13 cellular contexts compared by ENCODE assay signal in genomic region chr5:112923988-112924387, GRCh38. TPM values are rescaled to one million over a fixed set of nuclear protein-coding genes. Genes with fewer than 3 reads are reported as not detected.
DNase-seq lines count a peak whose midpoint lies in the region; ATAC-seq and TF ChIP-seq lines count a peak whose summit lies in the region.
"Had no signal": no experiment of that assay in that cellular context is flagged by ENCODE, and none has a peak within 500 bp of the region (broad histone marks: within the 10 kb centered on the region; RNA-seq: fewer than 3 reads in every experiment).

No MANE protein-coding gene starts in this region.

- H3K23ac ChIP-seq in neuronal stem cell (ENCODE audit: low read depth, low read length, poor library complexity), result no peak overlapping the region

- no peak for ATAC-seq in CD4-positive, CD25-positive, alpha-beta regulatory T cell (ENCODE audit: low read depth in 2 of 2)
- ATAC-seq in activated B cell treated with CpG ODN at 0.5 μM for 24 hours (ENCODE audit: low read depth) (no peak), left lung (no peak), HG02981 (IDR thresholded peaks at IDR 0.05; ENCODE audit: unreplicated experiment) (no peak)
- no peak for ATAC-seq in naive thymus-derived CD8-positive, alpha-beta T cell

- WGBS in neuronal stem cell (ENCODE audit: extremely low coverage in 2 of 2, insufficient read length in 2 of 2, insufficient replicate concordance in 1 of 2), 2 donors, result no CpG with 5 or more reads among the region's 6 CpGs

- H3K4me1 Mint-ChIP-seq in CD4-positive, CD25-positive, alpha-beta regulatory T cell, result peaks cover 22 to 64% (median 45%) of the 10 kb centered on the region in 4 donors
- peaks cover 79% of the 10 kb centered on the region for H3K4me1 Mint-ChIP-seq in activated B cell treated with CpG ODN at 0.5 μM for 24 hours
- H3K4me1 Mint-ChIP-seq in naive thymus-derived CD8-positive, alpha-beta T cell, result peaks cover 20 to 79% (median 53%) of the 10 kb centered on the region in 4 donors

- H2BK120ac ChIP-seq in neuronal stem cell (ENCODE audit: low read depth, low read length), result no peak overlapping the region

- no peak overlapping the region for H3K9ac ChIP-seq in neuronal stem cell (ENCODE audit: low read depth, low read length, poor library complexity)

- intact Hi-C loops in activated B cell treated with CpG ODN at 0.5 μM for 24 hours (cut with micrococcal nuclease) (loop anchor here (2.0 to 5.0 kb wide), 5 partner anchors 77 to 1412 kb away; partner anchors contain the start of gene STARD4), left lung (cut with DNase I) (no loop called here)

- DNase-seq in CD4-positive, CD25-positive, alpha-beta regulatory T cell, result no peak
- peak; percentile 56 for DNase-seq in GM12865 (ENCODE audit: low read depth)
- no peak for DNase-seq in activated B cell treated with CpG ODN at 0.5 μM for 24 hours
- no peak for DNase-seq in naive thymus-derived CD8-positive, alpha-beta T cell
- no peak for DNase-seq in RPMI8226
- no peak for DNase-seq in left lung
- DNase-seq in neuronal stem cell (ENCODE audit: low spot score), result no peak
- DNase-seq: activated CD8-positive, alpha-beta memory T cell treated with anti-CD3 and anti-CD28 coated beads, Interleukin-2, amount 50 U/mL, for 4 hours; SHP77 treated with DMSO at 0.1 percent for 48 hours; testis had no signal

- H3K4me3 Mint-ChIP-seq in CD4-positive, CD25-positive, alpha-beta regulatory T cell, result peak overlapping the region; percentile 76 to 95 (median 86)
- H3K4me3 Mint-ChIP-seq in activated B cell treated with CpG ODN at 0.5 μM for 24 hours, result peak overlapping the region; percentile 96
- peak overlapping the region; percentile 78 to 97 (median 89) for H3K4me3 Mint-ChIP-seq in naive thymus-derived CD8-positive, alpha-beta T cell

- H2AK5ac ChIP-seq in neuronal stem cell (ENCODE audit: low read depth, low read length), result no peak overlapping the region

- H3K27me3 ChIP-seq in CD4-positive, CD25-positive, alpha-beta regulatory T cell (ENCODE audit: control insufficient read depth, insufficient read depth, low read length), result no peaks in the 10 kb centered on the region
- no peaks in the 10 kb centered on the region for H3K27me3 ChIP-seq in left lung
- H3K27me3 ChIP-seq in neuronal stem cell (ENCODE audit: control insufficient read depth in 3 of 3, insufficient read depth in 3 of 3, low read depth in 1 of 3, low read length in 3 of 3), result peaks cover 0 to 14% (median 11%) of the 10 kb centered on the region in 3 experiments
- H3K27me3 ChIP-seq: testis had no signal

- H3K79me1 ChIP-seq in neuronal stem cell (ENCODE audit: low read depth, low read length), result peaks cover 4% of the 10 kb centered on the region

- H3K4me2 ChIP-seq in neuronal stem cell (ENCODE audit: insufficient read depth, low read length, poor library complexity, severe bottlenecking), result no peak overlapping the region

- H3K36me3 ChIP-seq in CD4-positive, CD25-positive, alpha-beta regulatory T cell (ENCODE audit: control insufficient read depth, insufficient read depth, low read length), result no peaks in the 10 kb centered on the region
- peaks cover 0 to 9% of the 10 kb centered on the region in 2 donors for H3K36me3 ChIP-seq in left lung
- H3K36me3 ChIP-seq in neuronal stem cell (replicated peaks in 1 of 2; ENCODE audit: control insufficient read depth in 2 of 2, insufficient read depth in 2 of 2, low read length in 2 of 2), result peaks cover 0 to 13% of the 10 kb centered on the region in 2 donors
- H3K36me3 ChIP-seq: prostate gland had no signal

- POLR2A ChIA-PET in activated B cell treated with CpG ODN at 0.5 μM for 24 hours (lab: Charles Lee), result interaction anchor here (0.6 to 6.1 kb wide), 4 partner anchors 11 to 63 kb away, joined by 3 to 41 read pairs (median 28); partner anchors contain the start of genes DCP2 and SRP19
- POLR2A ChIA-PET in naive thymus-derived CD8-positive, alpha-beta T cell (lab: Charles Lee), result interaction anchor here (0.8 to 4.5 kb wide), 3 partner anchors 17 to 52 kb away, joined by 3 to 44 read pairs (median 3); partner anchors contain the start of gene DCP2

- no peak overlapping the region for H3K4ac ChIP-seq in neuronal stem cell (ENCODE audit: low read length)

- no peak overlapping the region for H2BK12ac ChIP-seq in neuronal stem cell (ENCODE audit: low read length)

- no peak overlapping the region for H3K14ac ChIP-seq in neuronal stem cell (ENCODE audit: low read length)

- H2AFZ ChIP-seq in neuronal stem cell (ENCODE audit: low read length), result no peak overlapping the region

- no peaks in the 10 kb centered on the region for H3K9me3 ChIP-seq in CD4-positive, CD25-positive, alpha-beta regulatory T cell (ENCODE audit: control insufficient read depth in 2 of 2, low read length in 2 of 2)
- H3K9me3 ChIP-seq in left lung (no peaks in the 10 kb centered on the region), neuronal stem cell (replicated peaks in 1 of 2; ENCODE audit: control insufficient read depth in 2 of 2, insufficient read depth in 1 of 2, low read depth in 1 of 2, low read length in 2 of 2) (no peaks in the 10 kb centered on the region)
- H3K9me3 ChIP-seq: prostate gland, testis had no signal

- H4K91ac ChIP-seq in neuronal stem cell (ENCODE audit: low read depth, low read length, poor library complexity), result no peak overlapping the region

- H4K8ac ChIP-seq in neuronal stem cell (ENCODE audit: low read depth, low read length), result no peak overlapping the region

- no peaks in the 10 kb centered on the region for H3K27me3 Mint-ChIP-seq in CD4-positive, CD25-positive, alpha-beta regulatory T cell
- H3K27me3 Mint-ChIP-seq in activated B cell treated with CpG ODN at 0.5 μM for 24 hours, result no peaks in the 10 kb centered on the region
- H3K27me3 Mint-ChIP-seq in naive thymus-derived CD8-positive, alpha-beta T cell, result no peaks in the 10 kb centered on the region

- H3K18ac ChIP-seq in neuronal stem cell (ENCODE audit: low read length), result no peak overlapping the region

- H2BK15ac ChIP-seq in neuronal stem cell (ENCODE audit: low read length), result no peak overlapping the region

- H2BK5ac ChIP-seq in neuronal stem cell (ENCODE audit: low read length), result no peak overlapping the region

- H3K9me3 Mint-ChIP-seq in CD4-positive, CD25-positive, alpha-beta regulatory T cell, result no peaks in the 10 kb centered on the region
- no peaks in the 10 kb centered on the region for H3K9me3 Mint-ChIP-seq in activated B cell treated with CpG ODN at 0.5 μM for 24 hours
- no peaks in the 10 kb centered on the region for H3K9me3 Mint-ChIP-seq in naive thymus-derived CD8-positive, alpha-beta T cell
- H3K9me3 Mint-ChIP-seq: mesothelial cell of epicardium had no signal

- H3K36me3 Mint-ChIP-seq in CD4-positive, CD25-positive, alpha-beta regulatory T cell, result no peaks in the 10 kb centered on the region
- H3K36me3 Mint-ChIP-seq in activated B cell treated with CpG ODN at 0.5 μM for 24 hours (ENCODE audit: low read depth), result peaks cover 14% of the 10 kb centered on the region
- H3K36me3 Mint-ChIP-seq in naive thymus-derived CD8-positive, alpha-beta T cell, result peaks cover 0 to 6% (median 0%) of the 10 kb centered on the region in 3 donors

- H3K4me1 ChIP-seq in CD4-positive, CD25-positive, alpha-beta regulatory T cell (ENCODE audit: control insufficient read depth, insufficient read depth, low read length, poor library complexity, severe bottlenecking), result peaks cover 51% of the 10 kb centered on the region
- H3K4me1 ChIP-seq in left lung (peaks cover 5 to 50% of the 10 kb centered on the region in 2 donors), neuronal stem cell (ENCODE audit: control insufficient read depth in 2 of 2, insufficient read depth in 1 of 2, low read depth in 1 of 2, low read length in 2 of 2) (peaks cover 3 to 9% of the 10 kb centered on the region in 2 donors)

- peak overlapping the region; percentile 82 to 100 (median 91) for H3K27ac Mint-ChIP-seq in CD4-positive, CD25-positive, alpha-beta regulatory T cell
- peak overlapping the region; percentile 94 for H3K27ac Mint-ChIP-seq in activated B cell treated with CpG ODN at 0.5 μM for 24 hours
- peak overlapping the region; percentile 88 to 97 (median 94) for H3K27ac Mint-ChIP-seq in naive thymus-derived CD8-positive, alpha-beta T cell
- H3K27ac Mint-ChIP-seq: mesothelial cell of epicardium had no signal

- peak overlapping the region; percentile 78 for H3K4me3 ChIP-seq in CD4-positive, CD25-positive, alpha-beta regulatory T cell (ENCODE audit: low read depth, low read length)
- H3K4me3 ChIP-seq in GM12865 (ENCODE audit: low read depth, low read length) (peak overlapping the region; percentile 33), left lung (no peak overlapping the region), neuronal stem cell (ENCODE audit: low read length in 2 of 2) (no peak overlapping the region)
- H3K4me3 ChIP-seq: prostate gland, testis had no signal

- TF ChIP-seq CTCF in GM12865 (IDR thresholded peaks at IDR 0.05; ENCODE audit: insufficient read depth, low read depth, low read length, missing control alignments) (no peak), activated B cell treated with CpG ODN at 0.5 μM for 24 hours (IDR thresholded peaks at IDR 0.05) (no peak), left lung (IDR thresholded peaks at IDR 0.05) (no peak)

- CTCF ChIA-PET in activated B cell treated with CpG ODN at 0.5 μM for 24 hours (lab: Charles Lee), result interaction anchor here (0.8 to 1.0 kb wide), 2 partner anchors 39 to 63 kb away, joined by 3 to 4 read pairs; partner anchors contain the start of gene SRP19

- peak overlapping the region; percentile 66 for H3K27ac ChIP-seq in CD4-positive, CD25-positive, alpha-beta regulatory T cell (ENCODE audit: insufficient read depth, low read length, poor library complexity, severe bottlenecking)
- H3K27ac ChIP-seq in left lung, result peak overlapping the region in 1 of 2 donors; percentile 99
- no peak overlapping the region for H3K27ac ChIP-seq in neuronal stem cell (replicated peaks; ENCODE audit: low read length)
- H3K27ac ChIP-seq: prostate gland had no signal

RNA-seq across cellular contexts. Expression of gene REEP5, which starts 2.0 kb away (rescaled TPM):
- total RNA-seq in CD4-positive, CD25-positive, alpha-beta regulatory T cell, result 45.6 TPM
- polyA plus RNA-seq in CD4-positive, CD25-positive, alpha-beta regulatory T cell, result 100 to 1,000 TPM in 1 of 4 donors, 10 to 100 TPM in 3; 76.7 to 170 (median 83.7) TPM
- 44.5 and 46.8 TPM in 2 replicates for total RNA-seq in activated B cell treated with CpG ODN at 0.5 μM for 24 hours
- total RNA-seq in naive thymus-derived CD8-positive, alpha-beta T cell, result 10 to 100 TPM; 33.1 to 35.4 TPM
- 10 to 100 TPM; 35.5 to 59.2 (median 39.3) TPM for polyA plus RNA-seq in naive thymus-derived CD8-positive, alpha-beta T cell
- 100 to 1,000 TPM; 103 to 121 TPM for total RNA-seq in left lung
- 15.5 TPM for polyA plus RNA-seq in neuronal stem cell (2013, experiment 1 of 2)
- 15.9 TPM for polyA plus RNA-seq in neuronal stem cell (2013, experiment 2 of 2)

RNA-seq across cellular contexts. Expression of gene DCP2, which starts 52.6 kb away (rescaled TPM):
- total RNA-seq in CD4-positive, CD25-positive, alpha-beta regulatory T cell, result 149 TPM
- polyA plus RNA-seq in CD4-positive, CD25-positive, alpha-beta regulatory T cell, result 10 to 100 TPM; 60.7 to 96.4 (median 66.9) TPM
- 53.5 and 56.0 TPM in 2 replicates for total RNA-seq in activated B cell treated with CpG ODN at 0.5 μM for 24 hours
- 10 to 100 TPM; 65.1 to 67.9 TPM for total RNA-seq in naive thymus-derived CD8-positive, alpha-beta T cell
- polyA plus RNA-seq in naive thymus-derived CD8-positive, alpha-beta T cell, result 10 to 100 TPM; 48.3 to 53.0 (median 50.7) TPM
- total RNA-seq in left lung, result 10 to 100 TPM; 55.8 to 72.4 TPM
- 36.6 TPM for polyA plus RNA-seq in neuronal stem cell (2013, experiment 1 of 2)
- 40.3 TPM for polyA plus RNA-seq in neuronal stem cell (2013, experiment 2 of 2)

Comparison
In these comparisons a context has a peak if more than half of its experiments do, and no peak if none do; other contexts are left out.
1. H3K4me3 ChIP-seq: peak in CD4-positive, CD25-positive, alpha-beta regulatory T cell (single experiment) and GM12865 (single experiment); none in left lung (0 of 2) and neuronal stem cell (0 of 2).
2. Peak in every context shown above with its lines, with median percentiles within 50 percentile points of each other: H3K27ac Mint-ChIP-seq and H3K4me3 Mint-ChIP-seq.